In genomic region chr6:87879144-87879861, GRCh38 we compare ENCODE assay signal across 11 cellular contexts.
DNase-seq lines count a peak whose midpoint lies in the region; ATAC-seq and TF ChIP-seq lines count a peak whose summit lies in the region.
"Had no signal": no experiment of that assay in that cellular context is flagged by ENCODE, and none has a peak within 500 bp of the region (broad histone marks: within the 10 kb centered on the region; RNA-seq: fewer than 3 reads in every experiment).

No MANE protein-coding gene starts in this region.

- H3K9me3 ChIP-seq in CD8-positive, alpha-beta T cell (ENCODE audit: low read length), result no peaks in the 10 kb centered on the region

- POLR2A ChIA-PET in CD8-positive, alpha-beta T cell (lab: Charles Lee), result no interaction called here

- TF ChIP-seq CTCF in CD8-positive, alpha-beta T cell (IDR thresholded peaks at IDR 0.05), result no peak

- H3K36me3 Mint-ChIP-seq in naive B cell, result peaks cover 0 to 6% of the 10 kb centered on the region in 2 donors
- H3K36me3 Mint-ChIP-seq in activated T-helper 1 cell treated with anti-CD3 and anti-CD28 coated beads, Interleukin-12 subunit alpha, Interleukin-12 subunit beta, Interleukin-2, Interleukin-4 antibody, amounts not matched to agents 30 ng/mL and 10 ng/mL and 1 ng/mL, durations not matched to agents 14 hours and 24 hours and 36 hours (ENCODE audit: low read depth), result no peaks in the 10 kb centered on the region
- H3K36me3 Mint-ChIP-seq in CD8-positive, alpha-beta T cell, result no peaks in the 10 kb centered on the region

- DNase-seq in NCI-H1694 (lab: John Stamatoyannopoulos, UW) (peak; percentile 49), naive B cell (peak; percentile 21), putamen (ENCODE audit: low spot score) (no peak), CD1c-positive myeloid dendritic cell (ENCODE audit: extremely low spot score) (no peak)
- no peak for DNase-seq in activated T-helper 1 cell treated with anti-CD3 and anti-CD28 coated beads, Interleukin-12 subunit alpha, Interleukin-12 subunit beta, Interleukin-2, Interleukin-4 antibody, amounts not matched to agents 30 ng/mL and 10 ng/mL and 1 ng/mL, durations not matched to agents 14 hours and 24 hours and 36 hours (ENCODE audit: low spot score)
- no peak for DNase-seq in CD8-positive, alpha-beta T cell
- DNase-seq: activated CD8-positive, alpha-beta memory T cell treated with anti-CD3 and anti-CD28 coated beads, Interleukin-2, amount 50 U/mL, for 4 hours; NCI-H146; SW 1271 had no signal

- no peaks in the 10 kb centered on the region for H3K36me3 ChIP-seq in CD8-positive, alpha-beta T cell (ENCODE audit: insufficient read depth, low read length)

- H3K4me3 ChIP-seq in CD8-positive, alpha-beta T cell (ENCODE audit: low read depth, low read length), result no peak overlapping the region

- CTCF ChIA-PET in CD8-positive, alpha-beta T cell (lab: Charles Lee), result no interaction called here

- H3K27me3 Mint-ChIP-seq in naive B cell, result peaks cover 7 to 33% (median 22%) of the 10 kb centered on the region in 3 donors
- H3K27me3 Mint-ChIP-seq in activated T-helper 1 cell treated with anti-CD3 and anti-CD28 coated beads, Interleukin-12 subunit alpha, Interleukin-12 subunit beta, Interleukin-2, Interleukin-4 antibody, amounts not matched to agents 30 ng/mL and 10 ng/mL and 1 ng/mL, durations not matched to agents 14 hours and 24 hours and 36 hours (ENCODE audit: insufficient read depth), result peaks cover 22% of the 10 kb centered on the region
- H3K27me3 Mint-ChIP-seq in CD8-positive, alpha-beta T cell (ENCODE audit: low read depth), result peaks cover 23% of the 10 kb centered on the region

- H3K4me1 ChIP-seq in CD8-positive, alpha-beta T cell (ENCODE audit: insufficient read depth, low read length), result no peaks in the 10 kb centered on the region

- no peak overlapping the region for H3K27ac ChIP-seq in CD8-positive, alpha-beta T cell (ENCODE audit: low read depth, low read length)

- ATAC-seq in GM18870 (IDR thresholded peaks at IDR 0.05; ENCODE audit: unreplicated experiment), result peak; percentile 76
- peak; percentile 95 for ATAC-seq in HG02678 (IDR thresholded peaks at IDR 0.05; ENCODE audit: unreplicated experiment)
- ATAC-seq in naive B cell (ENCODE audit: low read depth in 2 of 2), result peak; percentile 52 to 79
- ATAC-seq in CD8-positive, alpha-beta T cell, result no peak

- H3K27me3 ChIP-seq in CD8-positive, alpha-beta T cell (ENCODE audit: insufficient read depth, low read length), result no peaks in the 10 kb centered on the region

- H3K27ac Mint-ChIP-seq in naive B cell, result peak overlapping the region in 1 of 6 donors; percentile 39
- H3K27ac Mint-ChIP-seq in activated T-helper 1 cell treated with anti-CD3 and anti-CD28 coated beads, Interleukin-12 subunit alpha, Interleukin-12 subunit beta, Interleukin-2, Interleukin-4 antibody, amounts not matched to agents 30 ng/mL and 10 ng/mL and 1 ng/mL, durations not matched to agents 14 hours and 24 hours and 36 hours, result no peak overlapping the region
- H3K27ac Mint-ChIP-seq in CD8-positive, alpha-beta T cell, result no peak overlapping the region

- peaks cover 0 to 1% (median 0%) of the 10 kb centered on the region in 7 donors for H3K9me3 Mint-ChIP-seq in naive B cell
- H3K9me3 Mint-ChIP-seq in activated T-helper 1 cell treated with anti-CD3 and anti-CD28 coated beads, Interleukin-12 subunit alpha, Interleukin-12 subunit beta, Interleukin-2, Interleukin-4 antibody, amounts not matched to agents 30 ng/mL and 10 ng/mL and 1 ng/mL, durations not matched to agents 14 hours and 24 hours and 36 hours, result peaks cover 3% of the 10 kb centered on the region
- no peaks in the 10 kb centered on the region for H3K9me3 Mint-ChIP-seq in CD8-positive, alpha-beta T cell

- peaks cover 0 to 3% (median 2%) of the 10 kb centered on the region in 3 donors for H3K4me1 Mint-ChIP-seq in naive B cell
- H3K4me1 Mint-ChIP-seq in activated T-helper 1 cell treated with anti-CD3 and anti-CD28 coated beads, Interleukin-12 subunit alpha, Interleukin-12 subunit beta, Interleukin-2, Interleukin-4 antibody, amounts not matched to agents 30 ng/mL and 10 ng/mL and 1 ng/mL, durations not matched to agents 14 hours and 24 hours and 36 hours (ENCODE audit: low read depth), result no peaks in the 10 kb centered on the region
- H3K4me1 Mint-ChIP-seq in CD8-positive, alpha-beta T cell (ENCODE audit: low read depth), result no peaks in the 10 kb centered on the region

- intact Hi-C loops in activated T-helper 1 cell treated with anti-CD3 and anti-CD28 coated beads, Interleukin-12 subunit alpha, Interleukin-12 subunit beta, Interleukin-2, Interleukin-4 antibody, amounts not matched to agents 30 ng/mL and 10 ng/mL and 1 ng/mL, durations not matched to agents 14 hours and 24 hours and 36 hours (cut with micrococcal nuclease), result no loop called here
- intact Hi-C loops in CD8-positive, alpha-beta T cell (cut with DNase I, micrococcal nuclease), result no loop called here

- no peak overlapping the region for H3K4me3 Mint-ChIP-seq in naive B cell
- no peak overlapping the region for H3K4me3 Mint-ChIP-seq in activated T-helper 1 cell treated with anti-CD3 and anti-CD28 coated beads, Interleukin-12 subunit alpha, Interleukin-12 subunit beta, Interleukin-2, Interleukin-4 antibody, amounts not matched to agents 30 ng/mL and 10 ng/mL and 1 ng/mL, durations not matched to agents 14 hours and 24 hours and 36 hours
- H3K4me3 Mint-ChIP-seq in CD8-positive, alpha-beta T cell, result no peak overlapping the region

Comparison
In these comparisons a context has a peak if more than half of its experiments do, and no peak if none do; other contexts are left out.
1. DNase-seq: peak in NCI-H1694 (single experiment) and naive B cell (single experiment); none in activated T-helper 1 cell treated with anti-CD3 and anti-CD28 coated beads, Interleukin-12 subunit alpha, Interleukin-12 subunit beta, Interleukin-2, Interleukin-4 antibody, amounts not matched to agents 30 ng/mL and 10 ng/mL and 1 ng/mL, durations not matched to agents 14 hours and 24 hours and 36 hours (single experiment), putamen (single experiment), CD1c-positive myeloid dendritic cell (single experiment) and CD8-positive, alpha-beta T cell (0 of 7).